18 cellular contexts compared by ENCODE assay signal in genomic region chrX:39975094-39975865, GRCh38.
DNase-seq lines count a peak whose midpoint lies in the region; ATAC-seq, FAIRE-seq and TF ChIP-seq lines count a peak whose summit lies in the region.
"Had no signal": no experiment of that assay in that cellular context is flagged by ENCODE, and none has a peak within 500 bp of the region (broad histone marks: within the 10 kb centered on the region; RNA-seq: fewer than 3 reads in every experiment).

No MANE protein-coding gene starts in this region.

- no peak overlapping the region for H3K27ac ChIP-seq in GM23338 (ENCODE audit: low read depth)
- H3K27ac ChIP-seq in pancreas: peak overlapping the region in 1 of 4 donors; percentile 6
- H3K27ac ChIP-seq: neutrophil, skin epidermis had no signal

- peaks cover 21% of the 10 kb centered on the region for H3K9me3 Mint-ChIP-seq in GM23338
- H3K9me3 Mint-ChIP-seq in MCF 10A (ENCODE audit: unreplicated experiment): peaks cover 12% of the 10 kb centered on the region
- peaks cover 4 to 5% of the 10 kb centered on the region in 2 donors for H3K9me3 Mint-ChIP-seq in activated T-cell treated with anti-CD3 and anti-CD28 coated beads, Interleukin-2, amount 50 U/mL, for 72 hours
- H3K9me3 Mint-ChIP-seq in activated naive CD8-positive, alpha-beta T cell treated with anti-CD3 and anti-CD28 coated beads for 36 hours: peaks cover 7% of the 10 kb centered on the region

- peaks cover 3% of the 10 kb centered on the region for H3K27me3 Mint-ChIP-seq in GM23338 (ENCODE audit: insufficient read depth, low read depth, poor library complexity)
- peaks cover 24% of the 10 kb centered on the region for H3K27me3 Mint-ChIP-seq in MCF 10A (ENCODE audit: insufficient read depth, unreplicated experiment)
- peaks cover 6% of the 10 kb centered on the region for H3K27me3 Mint-ChIP-seq in activated T-cell treated with anti-CD3 and anti-CD28 coated beads, Interleukin-2, amount 50 U/mL, for 72 hours (ENCODE audit: low read depth)
- H3K27me3 Mint-ChIP-seq in activated naive CD8-positive, alpha-beta T cell treated with anti-CD3 and anti-CD28 coated beads for 36 hours: no peaks in the 10 kb centered on the region
- H3K27me3 Mint-ChIP-seq: CD4-positive, alpha-beta memory T cell had no signal

- H3K36me3 ChIP-seq in GM23338 (ENCODE audit: insufficient read depth) (no peaks in the 10 kb centered on the region), pancreas (no peaks in the 10 kb centered on the region)
- H3K36me3 ChIP-seq: neutrophil had no signal

- H3K36me3 Mint-ChIP-seq in GM23338 (ENCODE audit: low read depth) (peaks cover 13% of the 10 kb centered on the region; the same call in 2 of the 3 replicates), MCF 10A (ENCODE audit: insufficient read depth, unreplicated experiment) (no peaks in the 10 kb centered on the region)
- peaks cover 4 to 8% of the 10 kb centered on the region in 2 donors for H3K36me3 Mint-ChIP-seq in activated T-cell treated with anti-CD3 and anti-CD28 coated beads, Interleukin-2, amount 50 U/mL, for 72 hours (ENCODE audit: insufficient read depth in 2 of 2)
- H3K36me3 Mint-ChIP-seq in activated naive CD8-positive, alpha-beta T cell treated with anti-CD3 and anti-CD28 coated beads for 36 hours: peaks cover 4% of the 10 kb centered on the region
- H3K36me3 Mint-ChIP-seq: CD4-positive, alpha-beta memory T cell had no signal

- H3K9me2 ChIP-seq in GM23338 (ENCODE audit: insufficient read depth): no peaks in the 10 kb centered on the region

- no peaks in the 10 kb centered on the region for H3K79me2 ChIP-seq in GM23338 (replicated peaks; ENCODE audit: insufficient read depth)

- TF ChIP-seq CTCF in GM23338 (conservative IDR thresholded peaks at IDR 0.05; ENCODE audit: low read depth in 2 of 2) (no peak), MCF 10A (IDR thresholded peaks at IDR 0.05; ENCODE audit: unreplicated experiment) (no peak), pancreas (IDR thresholded peaks at IDR 0.05) (no peak)

- CTCF ChIA-PET in MCF 10A (lab: Yijun Ruan, JAX): no interaction called here

- 58 to 67% methylated on average over 6 of the region's 6 CpGs for WGBS in pancreas, 2 donors

- H3K4me1 ChIP-seq in GM23338 (ENCODE audit: insufficient read depth) (peaks cover 8% of the 10 kb centered on the region), pancreas (no peaks in the 10 kb centered on the region)

- H3K4me3 Mint-ChIP-seq in GM23338 (no peak overlapping the region), MCF 10A (ENCODE audit: unreplicated experiment) (no peak overlapping the region)
- H3K4me3 Mint-ChIP-seq in activated T-cell treated with anti-CD3 and anti-CD28 coated beads, Interleukin-2, amount 50 U/mL, for 72 hours: no peak overlapping the region
- no peak overlapping the region for H3K4me3 Mint-ChIP-seq in activated naive CD8-positive, alpha-beta T cell treated with anti-CD3 and anti-CD28 coated beads for 36 hours
- H3K4me3 Mint-ChIP-seq: CD4-positive, alpha-beta memory T cell; T-helper 1 cell treated with Interleukin-12 subunit alpha and Interleukin-12 subunit beta and Interleukin-4 antibody, amounts not matched to agents 30 μg/mL and 1 μg/mL, for 36 hours had no signal

- peak; percentile 59 for ATAC-seq in GM23338
- ATAC-seq in pancreas: peak in 3 of 4 donors; percentile 71 to 92 (median 90)
- ATAC-seq in GM18519 (IDR thresholded peaks at IDR 0.05; ENCODE audit: low FRiP score, unreplicated experiment): no peak
- no peak for ATAC-seq in GM19023 (IDR thresholded peaks at IDR 0.05; ENCODE audit: unreplicated experiment)
- ATAC-seq in activated T-cell treated with anti-CD3 and anti-CD28 coated beads, Interleukin-2, amount 50 U/mL, for 72 hours (replicated peaks in 1 of 2): no peak

- H3K27me3 ChIP-seq in GM23338 (ENCODE audit: insufficient read depth) (no peaks in the 10 kb centered on the region), pancreas (no peaks in the 10 kb centered on the region)
- H3K27me3 ChIP-seq: neutrophil had no signal

- no peaks in the 10 kb centered on the region for H4K20me1 ChIP-seq in GM23338 (replicated peaks; ENCODE audit: insufficient read depth)

- H3K9me3 ChIP-seq in pancreas: no peaks in the 10 kb centered on the region
- H3K9me3 ChIP-seq: neutrophil had no signal

- no peaks in the 10 kb centered on the region for H3F3A ChIP-seq in GM23338 (replicated peaks; ENCODE audit: low read depth)

- FAIRE-seq in pancreas (lab: Jason Lieb, UNC): no peak

- no peak overlapping the region for H3K4me2 ChIP-seq in GM23338

- POLR2A ChIA-PET in MCF 10A (lab: Yijun Ruan, JAX): interaction anchor here (0.7 to 2.0 kb wide), 4 partner anchors 21 to 120 kb away, joined by 3 to 6 read pairs (median 3); no protein-coding TSS in a partner anchor

- DNase-seq in GM23338 (ENCODE audit: low spot score) (no peak), NCI-H1417 treated with DMSO at 0.1 percent for 48 hours (lab: John Stamatoyannopoulos, UW) (peak; percentile 24), MCF 10A (ENCODE audit: unreplicated experiment) (peak; percentile 88), pancreas (peak in 4 of 6 donors; percentile 8 to 52 (median 32))
- DNase-seq in activated T-cell treated with anti-CD3 and anti-CD28 coated beads, Interleukin-2, amount 50 U/mL, for 72 hours: no peak
- DNase-seq in activated naive CD8-positive, alpha-beta T cell treated with anti-CD3 and anti-CD28 coated beads for 36 hours: no peak
- DNase-seq: activated CD4-positive, alpha-beta T cell treated with anti-CD3 and anti-CD28 coated beads for 48 hours; activated T-cell treated with anti-CD3 and anti-CD28 coated beads, Interleukin-2, amount 50 U/mL, for 48 hours; aorta; CD4-positive, alpha-beta memory T cell; dermis blood vessel endothelial cell; hippocampal formation; NCI-H187 had no signal

- intact Hi-C loops in MCF 10A (cut with micrococcal nuclease): no loop called here
- intact Hi-C loops in pancreas (cut with DNase I): no loop called here

- no TSS peak for BruUV-seq in MCF 10A (replicated peaks; lab: Mats Ljungman, UMichigan)

- no peak overlapping the region for H3K27ac Mint-ChIP-seq in GM23338
- H3K27ac Mint-ChIP-seq in MCF 10A (ENCODE audit: low read depth, unreplicated experiment): no peak overlapping the region
- H3K27ac Mint-ChIP-seq in activated T-cell treated with anti-CD3 and anti-CD28 coated beads, Interleukin-2, amount 50 U/mL, for 72 hours: no peak overlapping the region
- H3K27ac Mint-ChIP-seq in activated naive CD8-positive, alpha-beta T cell treated with anti-CD3 and anti-CD28 coated beads for 36 hours: no peak overlapping the region
- H3K27ac Mint-ChIP-seq: CD4-positive, alpha-beta memory T cell; T-helper 1 cell treated with Interleukin-12 subunit alpha and Interleukin-12 subunit beta and Interleukin-4 antibody, amounts not matched to agents 30 μg/mL and 1 μg/mL, for 36 hours had no signal

- H3K4me3 ChIP-seq in GM23338 (no peak overlapping the region), pancreas (no peak overlapping the region)
- H3K4me3 ChIP-seq: skin epidermis had no signal

- no peak overlapping the region for H2AFZ ChIP-seq in GM23338

- peaks cover 15% of the 10 kb centered on the region for H3K4me1 Mint-ChIP-seq in GM23338
- H3K4me1 Mint-ChIP-seq in MCF 10A (ENCODE audit: insufficient read depth, unreplicated experiment): no peaks in the 10 kb centered on the region
- H3K4me1 Mint-ChIP-seq in activated T-cell treated with anti-CD3 and anti-CD28 coated beads, Interleukin-2, amount 50 U/mL, for 72 hours (ENCODE audit: low read depth): peaks cover 7% of the 10 kb centered on the region
- peaks cover 2% of the 10 kb centered on the region for H3K4me1 Mint-ChIP-seq in activated naive CD8-positive, alpha-beta T cell treated with anti-CD3 and anti-CD28 coated beads for 36 hours

TF ChIP-seq in GM23338, 12 proteins besides CTCF, POLR2A, EP300 and RAD21 (continues in another document):
- TF ChIP-seq NANOG (IDR thresholded peaks at IDR 0.05; ENCODE audit: borderline replicate concordance): no peak
- TF ChIP-seq EZH2phosphoT487 (IDR thresholded peaks at IDR 0.05; ENCODE audit: unreplicated experiment): no peak
- TF ChIP-seq JUNB (IDR thresholded peaks at IDR 0.05; ENCODE audit: unreplicated experiment): no peak
- TF ChIP-seq ETS1 (IDR thresholded peaks at IDR 0.05): no peak

Comparison
In these comparisons a context has a peak if more than half of its experiments do, and no peak if none do; other contexts are left out.
1. ATAC-seq: peak in GM23338 (single experiment) and pancreas (3 of 4); none in GM18519 (single experiment), GM19023 (single experiment) and activated T-cell treated with anti-CD3 and anti-CD28 coated beads, Interleukin-2, amount 50 U/mL, for 72 hours (0 of 2).
2. DNase-seq: peak in NCI-H1417 treated with DMSO at 0.1 percent for 48 hours (single experiment), MCF 10A (single experiment) and pancreas (4 of 6); none in GM23338 (single experiment), activated T-cell treated with anti-CD3 and anti-CD28 coated beads, Interleukin-2, amount 50 U/mL, for 72 hours (0 of 2) and activated naive CD8-positive, alpha-beta T cell treated with anti-CD3 and anti-CD28 coated beads for 36 hours (single experiment).